8 cellular contexts compared by ENCODE assay signal in genomic region chr5:181160144-181160754, GRCh38. TPM values are rescaled to one million over a fixed set of nuclear protein-coding genes. Genes with fewer than 3 reads are reported as not detected.
DNase-seq lines count a peak whose midpoint lies in the region; ATAC-seq and TF ChIP-seq lines count a peak whose summit lies in the region.

No MANE protein-coding gene starts in this region.

- 0 out of 2 replicates have a peak, but pooled peaks cover 4% of the 10 kb centered on the region for H3K9me3 Mint-ChIP-seq in WTC11

- DNase-seq in A673 (ENCODE audit: low spot score) (peak; percentile 42), WTC11 (ENCODE audit: low spot score) (peak; percentile 74), cardiac fibroblast (ENCODE audit: low read depth in 2 of 2) (peak; percentile 47 to 54), left kidney (ENCODE audit: low read depth, low spot score) (peak; percentile 53), NCI-H1048 (lab: John Stamatoyannopoulos, UW) (no peak)
- DNase-seq in stimulated activated CD4-positive, alpha-beta T cell treated with anti-CD3 and anti-CD28 coated beads, TNF-alpha, amount 100 ng/mL, for 4 hours (ENCODE audit: low read depth in 3 of 3), result peak; percentile 61 to 73 (median 67)

- H3K4me3 ChIP-seq in A673 (ENCODE audit: low read depth, low read length, poor library complexity, severe bottlenecking) (peak overlapping the region; percentile 31), cardiac fibroblast (replicated peaks in 1 of 2; ENCODE audit: low read depth in 2 of 2, low read length in 2 of 2) (peak overlapping the region; percentile 42 to 50)

- ATAC-seq in GM18867 (IDR thresholded peaks at IDR 0.05; ENCODE audit: unreplicated experiment) (peak; percentile 64), HG03571 (IDR thresholded peaks at IDR 0.05; ENCODE audit: unreplicated experiment) (peak; percentile 49), WTC11 (peak; percentile 55)

- H3K36me3 ChIP-seq in A673 (ENCODE audit: insufficient read depth, low read length, poor library complexity, severe bottlenecking), result no peaks in the 10 kb centered on the region

- H3K4me3 Mint-ChIP-seq in WTC11, result peak overlapping the region; percentile 45

- H3K27ac Mint-ChIP-seq in WTC11, result peak overlapping the region; percentile 80

- peaks cover 19% of the 10 kb centered on the region for H3K4me1 Mint-ChIP-seq in WTC11

- intact Hi-C loops in A673 (cut with micrococcal nuclease; ENCODE audit: unreplicated experiment), result no loop called here

- TF ChIP-seq CTCF in A673 (conservative IDR thresholded peaks at IDR 0.05; ENCODE audit: low read depth, low read length) (no peak), WTC11 (IDR thresholded peaks at IDR 0.05) (no peak), cardiac fibroblast (IDR thresholded peaks at IDR 0.05; ENCODE audit: low read depth, low read length) (no peak)

- POLR2A ChIA-PET in A673 (lab: Charles Lee; ENCODE audit: low non-redundant PET) (no interaction called here), WTC11 (lab: Charles Lee) (no interaction called here)

- peaks cover 3% of the 10 kb centered on the region for H3K27me3 ChIP-seq in A673 (replicated peaks; ENCODE audit: insufficient read depth, low read depth, low read length, poor library complexity)

- peaks cover 4% of the 10 kb centered on the region for H3K4me1 ChIP-seq in A673 (ENCODE audit: insufficient read depth, low read length, poor library complexity, severe bottlenecking)

- CTCF ChIA-PET in A673 (lab: Charles Lee), result no interaction called here
- CTCF ChIA-PET in WTC11 (lab: Charles Lee), result interaction anchor here (0.6 to 1.3 kb wide), 8 partner anchors 8 to 300 kb away, joined by 3 to 7 read pairs (median 4); no protein-coding TSS in a partner anchor

- no peaks in the 10 kb centered on the region for H3K9me3 ChIP-seq in A673 (ENCODE audit: low read depth, low read length, poor library complexity, severe bottlenecking)

- H3K27me3 Mint-ChIP-seq in WTC11 (ENCODE audit: low read depth), result peaks cover 50% of the 10 kb centered on the region

- H3K36me3 Mint-ChIP-seq in WTC11, result no peaks in the 10 kb centered on the region

- H3K27ac ChIP-seq in A673 (ENCODE audit: low read depth, low read length, poor library complexity, severe bottlenecking), result peak overlapping the region; percentile 90

- BruUV-seq in A673 (replicated peaks; lab: Mats Ljungman, UMichigan), result no TSS peak

TF ChIP-seq in WTC11, 78 proteins besides CTCF, POLR2A, EP300 and RAD21:
- TF ChIP-seq JUN (CRISPR knock-in tag; IDR thresholded peaks at IDR 0.05) (no peak), NFE2L1 (CRISPR knock-in tag; IDR thresholded peaks at IDR 0.05) (0 out of 2 replicates have a peak, but pooled peaks have one; percentile 2)
TF ChIP-seq in WTC11: peak in this region for 1.

RNA-seq across cellular contexts. Expression of gene OR2V2, which starts 12.9 kb away (rescaled TPM):
- total RNA-seq in A673 (2021) (not detected in 2 replicates), WTC11 (2021) (not detected in 3 replicates)

RNA-seq across cellular contexts. Expression of gene OR2V1, which starts 29.3 kb away (rescaled TPM):
- total RNA-seq in A673 (2021), result not detected in 2 replicates
- not detected in 3 replicates for total RNA-seq in WTC11 (2021)

RNA-seq across cellular contexts. Expression of gene TRIM7, which starts 44.7 kb away (rescaled TPM):
- 0.96 TPM in 1 of 2 replicates, not detected in the other for total RNA-seq in A673 (2021)
- 0.64 to 1.4 TPM (median 0.98 TPM) in 3 replicates for total RNA-seq in WTC11 (2021)
